Comparison of ENCODE assay signal across 17 cellular contexts in genomic region chrX:31540313-31540712, GRCh38.
A peak's percentile ranks its signal among the peaks of the same experiment; 100 is the strongest.
DNase-seq lines count a peak whose midpoint lies in the region; ATAC-seq, FAIRE-seq and TF ChIP-seq lines count a peak whose summit lies in the region.
"Had no signal": no experiment of that assay in that cellular context is flagged by ENCODE, and none has a peak within 500 bp of the region (broad histone marks: within the 10 kb centered on the region; RNA-seq: fewer than 3 reads in every experiment).

No MANE protein-coding gene starts in this region.

- peak; percentile 48 for DNase-seq in NOMO-1 treated with DMSO at 0.1 percent for 48 hours (lab: John Stamatoyannopoulos, UW; ENCODE audit: unreplicated experiment)
- DNase-seq in NOMO-1 treated with dmso at 0.1 percent for 144 hours (lab: John Stamatoyannopoulos, UW; ENCODE audit: unreplicated experiment), result no peak
- peak; percentile 4 for DNase-seq in NCI-H226
- DNase-seq in K562 (ENCODE audit: extremely low read depth in 1 of 4, low spot score in 3 of 4), result peak in 1 of 4 experiments; percentile 10
- no peak for DNase-seq in HuH-7 (ENCODE audit: low spot score)
- DNase-seq in superior temporal gyrus (ENCODE audit: extremely low spot score), result no peak
- DNase-seq: 8988T; BE2C; CD4-positive, alpha-beta memory T cell; DMS153; DND-41; GDM1; HCEC 1CT had no signal

- no peak for TF ChIP-seq EP300 in K562 (IDR thresholded peaks at IDR 0.05; ENCODE audit: low read length)

- no TSS peak for BruUV-seq in K562 (replicated peaks; lab: Mats Ljungman, UMichigan)

- H3K9me1 ChIP-seq in K562 (ENCODE audit: control insufficient read depth, insufficient read depth, low read length), result no peaks in the 10 kb centered on the region

- ATAC-seq in K562 (0 out of 3 replicates have a peak, but pooled peaks have one; percentile 53), HG03280 (IDR thresholded peaks at IDR 0.05; ENCODE audit: unreplicated experiment) (no peak)

- CTCF ChIA-PET in K562 (lab: Yijun Ruan, JAX; ENCODE audit: low intra/inter-chr PET ratio), result no interaction called here

- POLR2A ChIA-PET in K562 (lab: Yijun Ruan, JAX), result no interaction called here

- no peak for TF ChIP-seq CTCF in K562 (IDR thresholded peaks at IDR 0.05 in 2 of 3, conservative IDR thresholded peaks at IDR 0.05 in 1 of 3; ENCODE audit: insufficient read depth in 2 of 3, low read depth in 1 of 3, low read length in 3 of 3)

- no peak overlapping the region for H2AFZ ChIP-seq in K562 (ENCODE audit: low read depth, low read length)

- no peaks in the 10 kb centered on the region for H3K27me3 ChIP-seq in K562 (ENCODE audit: control insufficient read depth in 2 of 2, insufficient read depth in 2 of 2, low read length in 2 of 2)
- H3K27me3 ChIP-seq: BE2C had no signal

- no peak overlapping the region for H3K27ac ChIP-seq in K562 (ENCODE audit: extremely low read depth, low read depth, low read length)
- H3K27ac ChIP-seq: C4-2B, KMS-11 had no signal

- TF ChIP-seq RAD21 in K562 (CRISPR knock-in tag; conservative IDR thresholded peaks at IDR 0.05 in 1 of 2, IDR thresholded peaks at IDR 0.05 in 1 of 2), result no peak

- H3K4me1 ChIP-seq in K562 (replicated peaks in 1 of 2; ENCODE audit: control insufficient read depth in 2 of 2, insufficient read depth in 2 of 2, low read length in 2 of 2), result no peaks in the 10 kb centered on the region
- H3K4me1 ChIP-seq: BE2C had no signal

- no peak overlapping the region for H3K4me3 ChIP-seq in K562

- H4K20me1 ChIP-seq in K562 (replicated peaks; ENCODE audit: control insufficient read depth, insufficient read depth, low read length), result no peaks in the 10 kb centered on the region

- FAIRE-seq in K562 (lab: Jason Lieb, UNC), result no peak
- FAIRE-seq: GM19239 had no signal

- no peak overlapping the region for H3K4me2 ChIP-seq in K562 (ENCODE audit: insufficient read depth, low read length)
- H3K4me2 ChIP-seq: KMS-11 had no signal

- 0% methylated on average over 1 of the region's 2 CpGs for WGBS in K562 (ENCODE audit: insufficient coverage, low coverage, missing lambda C conversion rate)

- H3K79me2 ChIP-seq in K562 (ENCODE audit: control insufficient read depth, insufficient read depth, low read length), result no peaks in the 10 kb centered on the region

- intact Hi-C loops in K562 (cut with micrococcal nuclease), result no loop called here

- TF ChIP-seq POLR2A in K562 (conservative IDR thresholded peaks at IDR 0.05), result no peak

- H3K9me3 ChIP-seq in K562 (replicated peaks; ENCODE audit: control insufficient read depth, insufficient read depth, low read depth, low read length), result no peaks in the 10 kb centered on the region
- H3K9me3 ChIP-seq: BE2C had no signal

- in situ Hi-C loops in K562 (cut with MboI), result no loop called here

- H3K36me3 ChIP-seq in K562 (ENCODE audit: control insufficient read depth, insufficient read depth, low read length), result no peaks in the 10 kb centered on the region
- H3K36me3 ChIP-seq: BE2C had no signal

- no peak overlapping the region for H3K9ac ChIP-seq in K562 (ENCODE audit: insufficient read depth in 1 of 2, low read depth in 2 of 2, low read length in 2 of 2)
- H3K9ac ChIP-seq: KMS-11 had no signal

TF ChIP-seq in K562, 482 proteins besides CTCF, POLR2A, EP300 and RAD21:
- peak; percentile 51 for TF ChIP-seq ARID1B (IDR thresholded peaks at IDR 0.05)
- TF ChIP-seq PKNOX1 (IDR thresholded peaks at IDR 0.05), result peak; percentile 47
- TF ChIP-seq TCF3 (CRISPR knock-in tag; IDR thresholded peaks at IDR 0.05), result 0 out of 2 replicates have a peak, but pooled peaks have one; percentile 8
- TF ChIP-seq MEIS2 (IDR thresholded peaks at IDR 0.05; ENCODE audit: partially characterized antibody), result peak; percentile 84
- TF ChIP-seq PBX2 (CRISPR knock-in tag; IDR thresholded peaks at IDR 0.05; ENCODE audit: low read depth), result no peak
- TF ChIP-seq PBX2 (tag; conservative IDR thresholded peaks at IDR 0.05; ENCODE audit: low read depth), result peak; percentile 68
- TF ChIP-seq CBFA2T3 (IDR thresholded peaks at IDR 0.05), result peak; percentile 18; the same call in 1 of the 2 replicates
- TF ChIP-seq HMBOX1 (IDR thresholded peaks at IDR 0.05), result no peak
- no peak for TF ChIP-seq POLR3A (IDR thresholded peaks at IDR 0.05; ENCODE audit: borderline replicate concordance, extremely low read depth, insufficient read depth, insufficient read length)

Comparison
In these comparisons a context has a peak if more than half of its experiments do, and no peak if none do; other contexts are left out.
1. DNase-seq: peak in NOMO-1 treated with DMSO at 0.1 percent for 48 hours (single experiment) and NCI-H226 (single experiment); none in NOMO-1 treated with dmso at 0.1 percent for 144 hours (single experiment), HuH-7 (single experiment) and superior temporal gyrus (single experiment).